ENCODE assay signal across 8 cellular contexts in the genomic region with DNA sequence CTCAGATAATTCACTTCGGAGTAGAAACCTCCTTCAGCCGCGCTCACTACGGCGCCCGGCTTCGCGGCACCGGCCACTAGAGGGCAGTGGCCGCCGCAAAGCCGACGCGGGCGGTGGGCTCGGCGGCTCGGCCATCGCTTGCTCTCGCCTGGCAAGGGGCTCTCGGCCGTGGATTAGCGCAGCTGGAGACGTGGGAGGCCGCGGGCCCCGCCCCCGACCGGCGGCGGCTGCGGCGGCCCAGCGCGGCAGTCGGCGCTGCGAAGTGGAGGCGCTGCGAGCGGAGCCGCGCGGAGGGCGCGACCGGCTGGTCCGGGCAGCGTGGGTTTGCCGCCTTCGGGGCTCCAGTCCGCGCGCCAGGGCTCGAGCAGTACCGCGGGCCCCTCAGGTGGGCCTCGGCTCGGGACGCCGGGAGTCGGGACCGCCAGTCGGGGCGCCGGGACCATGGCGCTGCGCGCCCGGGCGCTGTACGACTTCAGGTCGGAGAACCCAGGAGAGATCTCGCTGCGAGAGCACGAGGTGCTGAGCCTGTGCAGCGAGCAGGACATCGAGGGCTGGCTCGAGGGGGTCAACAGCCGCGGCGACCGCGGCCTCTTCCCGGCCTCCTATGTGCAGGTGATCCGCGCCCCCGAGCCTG. TPM values are rescaled to one million over a fixed set of nuclear protein-coding genes. Genes with fewer than 3 reads are reported as not detected.
DNase-seq lines count a peak whose midpoint lies in the region; ATAC-seq and TF ChIP-seq lines count a peak whose summit lies in the region.

A gene with protein sequence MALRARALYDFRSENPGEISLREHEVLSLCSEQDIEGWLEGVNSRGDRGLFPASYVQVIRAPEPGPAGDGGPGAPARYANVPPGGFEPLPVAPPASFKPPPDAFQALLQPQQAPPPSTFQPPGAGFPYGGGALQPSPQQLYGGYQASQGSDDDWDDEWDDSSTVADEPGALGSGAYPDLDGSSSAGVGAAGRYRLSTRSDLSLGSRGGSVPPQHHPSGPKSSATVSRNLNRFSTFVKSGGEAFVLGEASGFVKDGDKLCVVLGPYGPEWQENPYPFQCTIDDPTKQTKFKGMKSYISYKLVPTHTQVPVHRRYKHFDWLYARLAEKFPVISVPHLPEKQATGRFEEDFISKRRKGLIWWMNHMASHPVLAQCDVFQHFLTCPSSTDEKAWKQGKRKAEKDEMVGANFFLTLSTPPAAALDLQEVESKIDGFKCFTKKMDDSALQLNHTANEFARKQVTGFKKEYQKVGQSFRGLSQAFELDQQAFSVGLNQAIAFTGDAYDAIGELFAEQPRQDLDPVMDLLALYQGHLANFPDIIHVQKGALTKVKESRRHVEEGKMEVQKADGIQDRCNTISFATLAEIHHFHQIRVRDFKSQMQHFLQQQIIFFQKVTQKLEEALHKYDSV (plus strand): TSS at position 248 of the 634 bp plus-strand sequence. CDS start 194 bp downstream, at position 442.

- H3K4me3 ChIP-seq in right atrium auricular region (peak within 1 kb of the TSS; percentile 92 to 99), uterus (peak within 1 kb of the TSS; percentile 39 to 96)

- H3K4me3 Mint-ChIP-seq in T-helper 17 cell = peak within 1 kb of the TSS; percentile 93

- peaks cover 33% of the 10 kb centered on the region for H3K4me1 Mint-ChIP-seq in T-helper 17 cell

- no peaks in the 10 kb centered on the region for H3K27me3 ChIP-seq in right atrium auricular region
- H3K27me3 ChIP-seq in uterus = no peaks in the 10 kb centered on the region

- DNase-seq in GM13977 (ENCODE audit: low spot score) (peak; percentile 97), NCI-H1436 treated with DMSO at 0.1 percent for 48 hours (lab: John Stamatoyannopoulos, UW) (peak; percentile 35), T-helper 17 cell (peak; percentile 89 to 91 (median 91)), amygdala (lab: John Stamatoyannopoulos, UW) (peak; percentile 38 to 92 (median 80)), right atrium auricular region (ENCODE audit: low spot score) (peak; percentile 92), putamen (ENCODE audit: low spot score) (peak; percentile 93), uterus (peak; percentile 91)

- peaks cover 6% of the 10 kb centered on the region for H3K27me3 Mint-ChIP-seq in T-helper 17 cell

- H3K9me3 ChIP-seq in T-helper 17 cell (ENCODE audit: control insufficient read depth, low read length, poor library complexity, severe bottlenecking) (no peaks in the 10 kb centered on the region), right atrium auricular region (no peaks in the 10 kb centered on the region), uterus (no peaks in the 10 kb centered on the region)

- in situ Hi-C loops in GM13977 (cut with MboI; ENCODE audit: low pct_unique_long_range_greater_than_20kb, low sequenced_read_pairs, unreplicated experiment) = no loop called here

- H3K27ac Mint-ChIP-seq in T-helper 17 cell = peak within 1 kb of the TSS; percentile 11

- intact Hi-C loops in uterus (cut with DNase I; ENCODE audit: low total_unique reads) = loop anchor here (5.0 kb wide), 1 partner anchor 325 kb away; no protein-coding TSS in a partner anchor

- ATAC-seq in HG02852 (IDR thresholded peaks at IDR 0.05; ENCODE audit: unreplicated experiment) (peak; percentile 96), T-helper 17 cell (peak; percentile 94)

- TF ChIP-seq CTCF in GM13977 (IDR thresholded peaks at IDR 0.05; ENCODE audit: extremely low read depth, insufficient read depth, missing control alignments) (peak; percentile 97), right atrium auricular region (IDR thresholded peaks at IDR 0.05) (peak; percentile 95 to 99), uterus (IDR thresholded peaks at IDR 0.05) (peak; percentile 96 to 99 (median 98))

- H3K27ac ChIP-seq in right atrium auricular region = peak within 1 kb of the TSS; percentile 89 to 91
- peak within 1 kb of the TSS; percentile 90 to 92 for H3K27ac ChIP-seq in uterus

- H3K4me1 ChIP-seq in right atrium auricular region (peaks cover 0 to 50% of the 10 kb centered on the region in 2 donors), uterus (peaks cover 0 to 7% of the 10 kb centered on the region in 2 donors)

- no peaks in the 10 kb centered on the region for H3K36me3 Mint-ChIP-seq in T-helper 17 cell (ENCODE audit: low read depth)

- peak; percentile 83 to 87 for TF ChIP-seq POLR2A in uterus (IDR thresholded peaks at IDR 0.05)

- H3K36me3 ChIP-seq in right atrium auricular region (no peaks in the 10 kb centered on the region), uterus (no peaks in the 10 kb centered on the region)

RNA-seq across cellular contexts. Expression of the gene that starts here (rescaled TPM):
- total RNA-seq in T-helper 17 cell (10 to 100 TPM; 11.2 to 13.3 TPM), right atrium auricular region (10 to 100 TPM; 15.8 to 22.2 TPM), uterus (10 to 100 TPM; 33.6 to 59.1 (median 51.2) TPM)

Comparison
In these comparisons a context has a peak if more than half of its experiments do, and no peak if none do; other contexts are left out.
1. Peak in every context shown above with its lines: DNase-seq, ATAC-seq, H3K4me3 ChIP-seq and H3K27ac ChIP-seq.
2. DNase-seq: peak in every context shown above with its lines; median percentile 97 in GM13977; 93 in putamen; 92 in right atrium auricular region; 91 in T-helper 17 cell; 91 in uterus; 80 in amygdala; 35 in NCI-H1436 treated with DMSO at 0.1 percent for 48 hours.